ENCODE assay signal across 10 cellular contexts in the genomic region with DNA sequence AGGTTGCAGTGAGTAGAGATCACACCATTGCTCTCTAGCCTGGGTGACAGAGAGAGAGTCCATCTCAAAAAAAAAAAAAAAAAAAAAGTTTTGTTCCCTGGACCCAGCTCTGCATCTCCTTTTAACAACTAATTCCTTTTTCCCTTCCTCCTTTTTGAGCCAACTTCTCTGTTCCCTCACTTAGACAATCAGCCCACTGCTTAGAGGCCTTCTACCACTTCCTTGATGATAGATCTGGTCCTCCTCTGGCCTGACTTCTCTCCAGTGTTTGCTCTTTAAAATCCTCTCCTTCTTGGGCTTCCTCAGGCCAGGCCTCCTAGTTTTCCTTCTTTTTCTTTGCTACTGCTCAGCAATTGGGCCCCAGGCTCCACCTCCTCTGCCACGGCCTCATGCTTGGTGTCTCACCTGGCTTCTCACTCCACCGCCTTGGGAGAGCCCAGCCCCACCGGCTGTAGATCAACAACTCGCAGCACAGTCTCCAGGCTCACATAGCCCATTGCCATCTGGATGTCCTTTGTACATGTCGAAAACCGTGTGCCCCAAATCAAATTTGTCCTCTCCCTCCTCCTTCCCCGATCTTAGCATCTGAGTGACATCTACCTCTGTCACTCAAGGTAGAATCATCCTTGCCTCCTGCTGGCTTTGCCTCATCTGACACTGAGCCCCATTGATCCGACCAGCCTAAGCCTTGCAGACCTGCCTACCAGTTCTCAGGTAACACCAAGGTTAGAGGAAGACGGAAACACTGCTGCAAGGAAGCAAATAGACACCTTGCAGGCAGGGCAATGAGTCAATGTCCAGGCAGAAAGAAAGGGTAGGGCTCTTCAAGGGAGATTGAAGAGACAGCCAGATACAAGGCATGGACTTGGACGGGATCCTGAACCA.
DNase-seq lines count a peak whose midpoint lies in the region; ATAC-seq and TF ChIP-seq lines count a peak whose summit lies in the region.
"Had no signal": no experiment of that assay in that cellular context is flagged by ENCODE, and none has a peak within 500 bp of the region (broad histone marks: within the 10 kb centered on the region; RNA-seq: fewer than 3 reads in every experiment).

No MANE protein-coding gene starts in this region.

- no peaks in the 10 kb centered on the region for H3K36me3 ChIP-seq in parathyroid adenoma (ENCODE audit: control insufficient read depth, insufficient read depth, low read length)
- H3K36me3 ChIP-seq: SJCRH30 had no signal

- peaks cover 42% of the 10 kb centered on the region for H3K79me2 ChIP-seq in parathyroid adenoma

- TF ChIP-seq CTCF in parathyroid adenoma (IDR thresholded peaks at IDR 0.05) = no peak

- H3K27ac ChIP-seq in epithelial cell of prostate (peak overlapping the region; percentile 52), parathyroid adenoma (peak overlapping the region; percentile 64)
- H3K27ac ChIP-seq: SJCRH30 had no signal

- TF ChIP-seq POLR2A in GM18505 (IDR thresholded peaks at IDR 0.05; ENCODE audit: borderline replicate concordance, extremely low read depth, insufficient read depth, insufficient read length) = no peak

- H3K4me2 ChIP-seq in parathyroid adenoma (ENCODE audit: low read length) = no peak overlapping the region

- H3K27me3 ChIP-seq in parathyroid adenoma (ENCODE audit: control insufficient read depth, insufficient read depth, low read length) = no peaks in the 10 kb centered on the region
- H3K27me3 ChIP-seq: SJCRH30 had no signal

- peak; percentile 81 for DNase-seq in SIG-M5 treated with dmso at 0.1 percent for 504 hours (lab: John Stamatoyannopoulos, UW; ENCODE audit: unreplicated experiment)
- DNase-seq in SIG-M5 (lab: John Stamatoyannopoulos, UW) = no peak
- peak; percentile 36 for DNase-seq in NOMO-1 treated with DMSO at 0.1 percent for 48 hours (lab: John Stamatoyannopoulos, UW; ENCODE audit: unreplicated experiment)
- no peak for DNase-seq in epithelial cell of prostate (ENCODE audit: low read depth, low spot score)
- no peak for DNase-seq in NCI-H146 (lab: John Stamatoyannopoulos, UW)
- no peak for DNase-seq in NCI-H2196 treated with DMSO at 0.1 percent for 48 hours (lab: John Stamatoyannopoulos, UW; ENCODE audit: unreplicated experiment)
- DNase-seq: head of caudate nucleus, SJCRH30 had no signal

- no peak overlapping the region for H3K4me3 ChIP-seq in parathyroid adenoma (ENCODE audit: low read depth, low read length)
- H3K4me3 ChIP-seq: SJCRH30 had no signal

- peak overlapping the region; percentile 70 for H2AFZ ChIP-seq in parathyroid adenoma

- no peak overlapping the region for H3K9ac ChIP-seq in parathyroid adenoma

- peaks cover 9% of the 10 kb centered on the region for H3K4me1 ChIP-seq in parathyroid adenoma
- H3K4me1 ChIP-seq: SJCRH30 had no signal

- no peak for ATAC-seq in GM18505 (IDR thresholded peaks at IDR 0.05; ENCODE audit: unreplicated experiment)

- no peaks in the 10 kb centered on the region for H3K9me3 ChIP-seq in parathyroid adenoma (ENCODE audit: control insufficient read depth, low read length)
- H3K9me3 ChIP-seq: SJCRH30 had no signal

Comparison
In these comparisons a context has a peak if more than half of its experiments do, and no peak if none do; other contexts are left out.
1. DNase-seq: peak in SIG-M5 treated with dmso at 0.1 percent for 504 hours (single experiment) and NOMO-1 treated with DMSO at 0.1 percent for 48 hours (single experiment); none in SIG-M5 (single experiment), epithelial cell of prostate (single experiment), NCI-H146 (single experiment) and NCI-H2196 treated with DMSO at 0.1 percent for 48 hours (single experiment).